8 cellular contexts compared by ENCODE assay signal in the genomic region with DNA sequence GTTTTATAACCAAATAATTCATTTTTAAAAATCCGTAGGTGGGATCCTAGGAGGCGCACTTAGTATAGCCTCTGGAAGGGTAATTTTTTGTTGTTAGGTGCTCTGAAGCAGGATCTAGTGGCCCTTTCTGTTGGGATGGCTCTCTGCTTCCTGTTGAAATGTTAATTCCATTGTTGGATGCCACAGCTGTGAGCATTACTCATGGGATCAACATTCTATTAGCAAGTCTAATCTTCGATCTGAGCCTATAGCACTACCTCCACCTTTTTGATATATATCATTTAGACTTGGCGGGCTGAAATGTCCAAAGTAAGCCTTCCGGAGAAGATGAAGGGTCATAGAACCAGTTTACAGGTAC. TPM values are rescaled to one million over a fixed set of nuclear protein-coding genes. Genes with fewer than 3 reads are reported as not detected.
DNase-seq lines count a peak whose midpoint lies in the region; ATAC-seq, FAIRE-seq and TF ChIP-seq lines count a peak whose summit lies in the region.

No MANE protein-coding gene starts in this region.

- no peaks in the 10 kb centered on the region for H4K20me1 ChIP-seq in Loucy (ENCODE audit: insufficient read depth, low read length, poor library complexity, severe bottlenecking)
- H4K20me1 ChIP-seq in osteoblast (ENCODE audit: insufficient read depth, low read length) = no peaks in the 10 kb centered on the region

- H3K4me2 ChIP-seq in Loucy (ENCODE audit: low read depth, low read length, poor library complexity, severe bottlenecking) (peak overlapping the region; percentile 89), mesendoderm (ENCODE audit: low read length) (peak overlapping the region; percentile 69), osteoblast (ENCODE audit: insufficient read depth, low read length) (no peak overlapping the region)

- H3K79me1 ChIP-seq in mesendoderm (ENCODE audit: low read length) = no peaks in the 10 kb centered on the region

- no peak overlapping the region for H2BK120ac ChIP-seq in mesendoderm (ENCODE audit: low read depth, low read length)

- H3K4me3 Mint-ChIP-seq in CD8-positive, alpha-beta memory T cell = peak overlapping the region; percentile 86 to 93 (median 89)

- POLR2A ChIA-PET in CD8-positive, alpha-beta memory T cell (lab: Charles Lee) = interaction anchor here (0.9 to 1.0 kb wide), 2 partner anchors 17 to 98 kb away, joined by 3 read pairs; no protein-coding TSS in a partner anchor

- H2AFZ ChIP-seq in Loucy (ENCODE audit: low read length) (peak overlapping the region; percentile 80; the same call in 1 of the 2 replicates), osteoblast (ENCODE audit: low read length) (no peak overlapping the region)

- CTCF ChIA-PET in CD8-positive, alpha-beta memory T cell (lab: Charles Lee) = interaction anchor here (1.5 kb wide), 1 partner anchor 8 kb away, joined by 3 read pairs; no protein-coding TSS in a partner anchor

- H3K4me1 Mint-ChIP-seq in CD8-positive, alpha-beta memory T cell = peaks cover 16 to 20% (median 19%) of the 10 kb centered on the region in 3 donors

- no peak overlapping the region for H2AK5ac ChIP-seq in mesendoderm (ENCODE audit: low read length)

- no peak overlapping the region for H3K27ac ChIP-seq in CD8-positive, alpha-beta memory T cell (ENCODE audit: low read depth, low read length)
- H3K27ac ChIP-seq in mesendoderm (ENCODE audit: low read depth, low read length) (peak overlapping the region; percentile 91), osteoblast (ENCODE audit: low read depth, low read length) (no peak overlapping the region)

- no peaks in the 10 kb centered on the region for H3K79me2 ChIP-seq in Loucy (ENCODE audit: insufficient read depth, low read length)
- peaks cover 53% of the 10 kb centered on the region for H3K79me2 ChIP-seq in mesendoderm (ENCODE audit: control insufficient read depth, insufficient read depth, low read length)
- no peaks in the 10 kb centered on the region for H3K79me2 ChIP-seq in osteoblast (ENCODE audit: insufficient read depth, low read length)

- no peak for DNase-seq in CD8-positive, alpha-beta memory T cell
- DNase-seq in bronchial epithelial cell (ENCODE audit: low read depth) = peak; percentile 71
- DNase-seq in mesendoderm = peak; percentile 94
- DNase-seq in stimulated activated naive CD4-positive, alpha-beta T cell treated with Interleukin-2 at 50 U/mL for 16 hours (lab: John Stamatoyannopoulos, UW) = no peak
- DNase-seq in GM20000 (ENCODE audit: low spot score) = no peak
- no peak for DNase-seq in osteoblast (ENCODE audit: insufficient read length, low spot score, missing footprints)

- no peak overlapping the region for H2BK15ac ChIP-seq in mesendoderm (replicated peaks; ENCODE audit: low read depth)

- H3K9me2 ChIP-seq in Loucy (replicated peaks; ENCODE audit: low read depth, low read length) = no peaks in the 10 kb centered on the region

- H4K5ac ChIP-seq in mesendoderm (ENCODE audit: low read length) = no peak overlapping the region

- H3K27me3 Mint-ChIP-seq in CD8-positive, alpha-beta memory T cell = peaks cover 30 to 38% of the 10 kb centered on the region in 2 donors

- H3K4me3 ChIP-seq in CD8-positive, alpha-beta memory T cell (ENCODE audit: low read length) = peak overlapping the region; percentile 70
- H3K4me3 ChIP-seq in Loucy (ENCODE audit: low read length, poor library complexity, severe bottlenecking) (peak overlapping the region; percentile 71), bronchial epithelial cell (ENCODE audit: low read depth, low read length) (peak overlapping the region; percentile 74), mesendoderm (ENCODE audit: low read length) (peak overlapping the region; percentile 83), osteoblast (ENCODE audit: insufficient read depth, low read length) (no peak overlapping the region)

- no peak overlapping the region for H3K9ac ChIP-seq in Loucy (ENCODE audit: low read depth, low read length, poor library complexity, severe bottlenecking)
- peak overlapping the region; percentile 97 for H3K9ac ChIP-seq in mesendoderm (ENCODE audit: low read length)

- H3K4ac ChIP-seq in mesendoderm (ENCODE audit: low read depth, low read length) = no peak overlapping the region

- TF ChIP-seq CTCF in Loucy (conservative IDR thresholded peaks at IDR 0.05; ENCODE audit: low read length) = no peak
- no peak for TF ChIP-seq CTCF in bronchial epithelial cell (IDR thresholded peaks at IDR 0.05; ENCODE audit: insufficient read depth, low read length, severe bottlenecking)
- no peak for TF ChIP-seq CTCF in GM20000 (IDR thresholded peaks at IDR 0.05; ENCODE audit: extremely low read depth, missing control alignments)
- TF ChIP-seq CTCF in osteoblast (IDR thresholded peaks at IDR 0.05; ENCODE audit: extremely low read depth, low read depth, low read length) = no peak

- H2BK5ac ChIP-seq in mesendoderm (ENCODE audit: low read length) = no peak overlapping the region

- peaks cover 0 to 2% (median 0%) of the 10 kb centered on the region in 3 donors for H3K36me3 Mint-ChIP-seq in CD8-positive, alpha-beta memory T cell

- H3K18ac ChIP-seq in mesendoderm (ENCODE audit: low read length) = no peak overlapping the region

- no peaks in the 10 kb centered on the region for H3K36me3 ChIP-seq in CD8-positive, alpha-beta memory T cell (ENCODE audit: insufficient read depth, low read length)
- H3K36me3 ChIP-seq in Loucy (ENCODE audit: insufficient read depth, low read length) (no peaks in the 10 kb centered on the region), bronchial epithelial cell (ENCODE audit: control insufficient read depth, insufficient read depth, low read length) (no peaks in the 10 kb centered on the region), mesendoderm (ENCODE audit: control insufficient read depth, insufficient read depth, low read length) (no peaks in the 10 kb centered on the region), osteoblast (ENCODE audit: insufficient read depth, low read length) (no peaks in the 10 kb centered on the region)

- no peaks in the 10 kb centered on the region for H3K9me3 ChIP-seq in CD8-positive, alpha-beta memory T cell (ENCODE audit: low read length)
- H3K9me3 ChIP-seq in Loucy (ENCODE audit: insufficient read depth, low read depth, low read length) (no peaks in the 10 kb centered on the region), osteoblast (ENCODE audit: low read depth, low read length) (no peaks in the 10 kb centered on the region)

- H3K27me3 ChIP-seq in CD8-positive, alpha-beta memory T cell (ENCODE audit: insufficient read depth, low read length, poor library complexity, severe bottlenecking) = no peaks in the 10 kb centered on the region
- H3K27me3 ChIP-seq in Loucy (ENCODE audit: insufficient read depth, low read length, poor library complexity, severe bottlenecking) (peaks cover 7% of the 10 kb centered on the region), bronchial epithelial cell (ENCODE audit: control insufficient read depth, insufficient read depth, low read length) (no peaks in the 10 kb centered on the region), mesendoderm (ENCODE audit: insufficient read depth, low read length, poor library complexity) (no peaks in the 10 kb centered on the region), osteoblast (ENCODE audit: insufficient read depth, low read length) (peaks cover 28% of the 10 kb centered on the region)

- H3K27ac Mint-ChIP-seq in CD8-positive, alpha-beta memory T cell = peak overlapping the region in 2 of 8 donors; percentile 18 to 89

- no peak for ATAC-seq in GM21786 (IDR thresholded peaks at IDR 0.05; ENCODE audit: unreplicated experiment)

- H3K4me1 ChIP-seq in CD8-positive, alpha-beta memory T cell (ENCODE audit: insufficient read depth, low read length) = peaks cover 14% of the 10 kb centered on the region
- H3K4me1 ChIP-seq in Loucy (ENCODE audit: insufficient read depth, low read length, poor library complexity, severe bottlenecking) (peaks cover 8% of the 10 kb centered on the region), mesendoderm (ENCODE audit: control insufficient read depth, low read depth, low read length) (peaks cover 3% of the 10 kb centered on the region), osteoblast (ENCODE audit: insufficient read depth, low read length) (peaks cover 2% of the 10 kb centered on the region)

- H3K9me3 Mint-ChIP-seq in CD8-positive, alpha-beta memory T cell = no peaks in the 10 kb centered on the region

- no peak overlapping the region for H3K56ac ChIP-seq in mesendoderm (ENCODE audit: low read length)

- no peak for FAIRE-seq in bronchial epithelial cell (lab: Jason Lieb, UNC)

- no peaks in the 10 kb centered on the region for H3F3A ChIP-seq in Loucy (ENCODE audit: low read depth)

- no peak overlapping the region for H4K8ac ChIP-seq in mesendoderm (ENCODE audit: low read depth, low read length)

- WGBS in mesendoderm (ENCODE audit: extremely low coverage, insufficient coverage, low lambda C conversion rate) = no CpG with 5 or more reads among the region's 5 CpGs

- no peak overlapping the region for H3K23ac ChIP-seq in mesendoderm (ENCODE audit: low read length)

RNA-seq across cellular contexts. Expression of a gene that starts 1.3 kb away (rescaled TPM):
- 1 to 10 TPM in 1 of 2 experiments, under 1 TPM in 1; 0.42 to 1.1 TPM for total RNA-seq in CD8-positive, alpha-beta memory T cell
- 0.81 TPM for polyA plus RNA-seq in CD8-positive, alpha-beta memory T cell
- total RNA-seq in bronchial epithelial cell (27.9 and 43.5 TPM in 2 replicates), osteoblast (under 0.01 and 0.36 TPM in 2 replicates)
- 93.6 TPM for polyA plus RNA-seq in mesendoderm (2013, experiment 1 of 2)
- polyA plus RNA-seq in mesendoderm (2013, experiment 2 of 2) = 93.9 TPM

Comparison
In these comparisons a context has a peak if more than half of its experiments do, and no peak if none do; other contexts are left out.
1. DNase-seq: peak in bronchial epithelial cell (single experiment) and mesendoderm (single experiment); none in CD8-positive, alpha-beta memory T cell (0 of 5), stimulated activated naive CD4-positive, alpha-beta T cell treated with Interleukin-2 at 50 U/mL for 16 hours (single experiment), GM20000 (single experiment) and osteoblast (single experiment).
2. RNA of a gene that starts 1.3 kb away (total RNA-seq): 27.9 to 43.5 TPM in bronchial epithelial cell; 0.42 to 1.1 TPM in CD8-positive, alpha-beta memory T cell and under 0.01 to 0.36 TPM in osteoblast; every median in the first group is over 10 times any median in the second.